ENCODE assay signal across 28 cellular contexts in genomic region chr10:34275626-34276025, GRCh38.
"Had no signal": no experiment of that assay in that cellular context is flagged by ENCODE, and none has a peak within 500 bp of the region (broad histone marks: within the 10 kb centered on the region; RNA-seq: fewer than 3 reads in every experiment).

No MANE protein-coding gene starts in this region.

- H3K27ac ChIP-seq: ascending aorta, Peyer's patch, SJSA1 had no signal

- H3K9me3 ChIP-seq: ascending aorta, Peyer's patch, SJSA1 had no signal

- H3K4me1 ChIP-seq: Peyer's patch had no signal

- H3K4me1 Mint-ChIP-seq: activated B cell treated with CpG ODN at 0.5 μM for 24 hours; activated naive CD4-positive, alpha-beta T cell treated with anti-CD3 and anti-CD28 coated beads, Interleukin-2, amount 50 U/mL, for 24 hours; central memory CD8-positive, alpha-beta T cell; T-helper 17 cell had no signal

- H3K4me3 Mint-ChIP-seq: activated B cell treated with CpG ODN at 0.5 μM for 24 hours; activated CD4-positive, alpha-beta T cell treated with anti-CD3 and anti-CD28 coated beads, Interleukin-2, amount 10 ng/mL, durations not matched to agents 24 days and 14 days; activated CD8-positive, alpha-beta memory T cell treated with anti-CD3 and anti-CD28 coated beads, Interleukin-2, amount 10 ng/mL, durations not matched to agents 7 days and 5 days; activated naive CD4-positive, alpha-beta T cell treated with anti-CD3 and anti-CD28 coated beads, Interleukin-2, amount 50 U/mL, for 24 hours; activated T-cell treated with anti-CD3 and anti-CD28 coated beads, Interleukin-2, amount 50 U/mL, for 24 hours; activated T-helper 1 cell treated with anti-CD3 and anti-CD28 coated beads, Interleukin-12 subunit alpha, Interleukin-12 subunit beta, Interleukin-2, Interleukin-4 antibody, amounts not matched to agents 30 ng/mL and 10 ng/mL and 1 ng/mL, durations not matched to agents 14 hours and 24 hours and 36 hours; brain; central memory CD8-positive, alpha-beta T cell; T-helper 17 cell had no signal

- H3K36me3 ChIP-seq: ascending aorta, Peyer's patch, SJSA1 had no signal

- H3K27ac Mint-ChIP-seq: activated B cell treated with CpG ODN at 0.5 μM for 24 hours; activated CD4-positive, alpha-beta T cell treated with anti-CD3 and anti-CD28 coated beads, Interleukin-2, amount 10 ng/mL, durations not matched to agents 24 days and 14 days; activated CD8-positive, alpha-beta memory T cell treated with anti-CD3 and anti-CD28 coated beads, Interleukin-2, amount 10 ng/mL, durations not matched to agents 7 days and 5 days; activated naive CD4-positive, alpha-beta T cell treated with anti-CD3 and anti-CD28 coated beads, Interleukin-2, amount 50 U/mL, for 24 hours; activated T-cell treated with anti-CD3 and anti-CD28 coated beads, Interleukin-2, amount 50 U/mL, for 24 hours; activated T-helper 1 cell treated with anti-CD3 and anti-CD28 coated beads, Interleukin-12 subunit alpha, Interleukin-12 subunit beta, Interleukin-2, Interleukin-4 antibody, amounts not matched to agents 30 ng/mL and 10 ng/mL and 1 ng/mL, durations not matched to agents 14 hours and 24 hours and 36 hours; T-helper 17 cell had no signal

- H3K27me3 Mint-ChIP-seq: activated B cell treated with CpG ODN at 0.5 μM for 24 hours; activated CD4-positive, alpha-beta T cell treated with anti-CD3 and anti-CD28 coated beads, Interleukin-2, amount 10 ng/mL, durations not matched to agents 24 days and 14 days; activated CD8-positive, alpha-beta memory T cell treated with anti-CD3 and anti-CD28 coated beads, Interleukin-2, amount 10 ng/mL, durations not matched to agents 7 days and 5 days; brain; central memory CD8-positive, alpha-beta T cell had no signal

- DNase-seq: activated B cell treated with CpG ODN at 0.5 μM for 24 hours; activated CD4-positive, alpha-beta T cell treated with anti-CD3 and anti-CD28 coated beads for 1 hour; activated CD4-positive, alpha-beta T cell treated with anti-CD3 and anti-CD28 coated beads, Interleukin-2, amount 10 ng/mL, durations not matched to agents 24 days and 14 days; activated CD4-positive, alpha-beta T cell treated with anti-CD3 and anti-CD28 coated beads, Interleukin-2, amount 50 U/mL, for 48 hours; activated CD8-positive, alpha-beta memory T cell treated with anti-CD3 and anti-CD28 coated beads, Interleukin-2, amount 10 ng/mL, durations not matched to agents 7 days and 5 days; activated effector memory CD4-positive, alpha-beta T cell treated with Interleukin-2 at 50 U/mL for 16 hours; activated naive CD4-positive, alpha-beta T cell; activated T-cell treated with anti-CD3 and anti-CD28 coated beads, Interleukin-2, amount 50 U/mL, for 24 hours; amniotic stem cell; KG1; NCI-H1092; NCI-H1417 treated with DMSO at 0.1 percent for 48 hours; NCI-H1694; NCI-H2029; NCI-H2107; NCI-H2171 treated with DMSO at 0.1 percent for 48 hours; NCI-H226; NCI-H526 treated with DMSO at 0.1 percent for 48 hours; Peyer's patch; SHP77; T-helper 17 cell; T-helper 9 cell had no signal

- H3K27me3 ChIP-seq: ascending aorta, Peyer's patch, SJSA1 had no signal

- ATAC-seq: activated CD8-positive, alpha-beta memory T cell treated with anti-CD3 and anti-CD28 coated beads, Interleukin-2, amount 10 ng/mL, durations not matched to agents 7 days and 5 days; T-helper 17 cell had no signal

- H3K9me3 Mint-ChIP-seq: activated naive CD4-positive, alpha-beta T cell treated with anti-CD3 and anti-CD28 coated beads, Interleukin-2, amount 50 U/mL, for 24 hours; central memory CD8-positive, alpha-beta T cell had no signal

- H3K4me3 ChIP-seq: ascending aorta, Peyer's patch, SJSA1 had no signal

- H3K36me3 Mint-ChIP-seq: activated CD8-positive, alpha-beta memory T cell treated with anti-CD3 and anti-CD28 coated beads, Interleukin-2, amount 10 ng/mL, durations not matched to agents 7 days and 5 days; activated naive CD4-positive, alpha-beta T cell treated with anti-CD3 and anti-CD28 coated beads, Interleukin-2, amount 50 U/mL, for 24 hours had no signal
